ENCODE assay signal across 1 cellular context in genomic region chr7:24975172-24975571, GRCh38.
TF ChIP-seq lines count a peak whose summit lies in the region.

No MANE protein-coding gene starts in this region.

TF ChIP-seq in IMR-90, 13 proteins besides CTCF, POLR2A, EP300 and RAD21:
- no peak for TF ChIP-seq USF2 (IDR thresholded peaks at IDR 0.05; ENCODE audit: low read depth, low read length)
- no peak for TF ChIP-seq MAZ (IDR thresholded peaks at IDR 0.05; ENCODE audit: borderline replicate concordance, low read depth, low read length)
- TF ChIP-seq MXI1 (IDR thresholded peaks at IDR 0.05; ENCODE audit: borderline replicate concordance, low read depth, low read length), result no peak
- peak; percentile 30; the same call in 1 of the 2 replicates for TF ChIP-seq CEBPB (IDR thresholded peaks at IDR 0.05; ENCODE audit: low read depth, low read length)
- no peak for TF ChIP-seq ELK1 (IDR thresholded peaks at IDR 0.05; ENCODE audit: borderline replicate concordance, low read depth, low read length)
